In genomic region chr7:23335621-23336020, GRCh38 we compare ENCODE assay signal across 20 cellular contexts. TPM values are rescaled to one million over a fixed set of nuclear protein-coding genes. Genes with fewer than 3 reads are reported as not detected.
A peak's percentile ranks its signal among the peaks of the same experiment; 100 is the strongest.
DNase-seq lines count a peak whose midpoint lies in the region; ATAC-seq and TF ChIP-seq lines count a peak whose summit lies in the region.
"Had no signal": no experiment of that assay in that cellular context is flagged by ENCODE, and none has a peak within 500 bp of the region (broad histone marks: within the 10 kb centered on the region; RNA-seq: fewer than 3 reads in every experiment).

No MANE protein-coding gene starts in this region.

- H3K36me3 ChIP-seq in A673 (ENCODE audit: insufficient read depth, low read length, poor library complexity, severe bottlenecking), result peaks cover 53% of the 10 kb centered on the region
- peaks cover 37 to 61% of the 10 kb centered on the region in 2 experiments for H3K36me3 ChIP-seq in HCT116 (ENCODE audit: control insufficient read depth in 1 of 2, insufficient read depth in 2 of 2, low read length in 2 of 2)
- peaks cover 93% of the 10 kb centered on the region for H3K36me3 ChIP-seq in SJSA1
- H3K36me3 ChIP-seq in hepatocyte (replicated peaks; ENCODE audit: insufficient read depth, low read depth), result no peaks in the 10 kb centered on the region
- no peaks in the 10 kb centered on the region for H3K36me3 ChIP-seq in transverse colon
- H3K36me3 ChIP-seq in mesendoderm (ENCODE audit: control insufficient read depth, insufficient read depth, low read length), result peaks cover 5% of the 10 kb centered on the region
- H3K36me3 ChIP-seq: esophagus muscularis mucosa, pancreas had no signal

- H3K79me1 ChIP-seq in mesendoderm (ENCODE audit: low read length), result no peaks in the 10 kb centered on the region

- H3K9me2 ChIP-seq in HCT116 (ENCODE audit: insufficient read depth) (no peaks in the 10 kb centered on the region), hepatocyte (replicated peaks; ENCODE audit: insufficient read depth) (no peaks in the 10 kb centered on the region)

- BruUV-seq in A673 (replicated peaks; lab: Mats Ljungman, UMichigan) (no TSS peak), HCT116 (replicated peaks; lab: Mats Ljungman, UMichigan) (no TSS peak)

- POLR2A ChIA-PET in A673 (lab: Charles Lee; ENCODE audit: low non-redundant PET), result no interaction called here
- POLR2A ChIA-PET in HCT116 (lab: Charles Lee), result interaction anchor here (1.0 kb wide), 1 partner anchor 11 kb away, joined by 3 read pairs; no protein-coding TSS in a partner anchor

- H3K9me3 Mint-ChIP-seq in stimulated activated memory B cell treated with anti-CD40 and anti-IgM and Interleukin-4, amounts not matched to agents 10 μg/mL and 1 μg/mL and 100 μg/mL, for 72 hours, result no peaks in the 10 kb centered on the region
- H3K9me3 Mint-ChIP-seq: activated T-helper 2 cell treated with anti-CD3 and anti-CD28 coated beads, Interferon-gamma antibody, Interleukin-2, Interleukin-4, amounts not matched to agents 10 μg/mL and 5 μg/mL and 100 μg/mL, durations not matched to agents 14 hours and 24 hours and 36 hours; stimulated activated effector memory CD8-positive, alpha-beta T cell treated with anti-CD3 and anti-CD28 coated beads, Interleukin-12 subunit alpha, Interleukin-12 subunit beta, amount 100 ng/mL, for 72 hours; WTC11 had no signal

- H3K4me2 ChIP-seq in HCT116 (ENCODE audit: low read length) (peak overlapping the region; percentile 32), hepatocyte (peak overlapping the region; percentile 52), mesendoderm (ENCODE audit: low read length) (no peak overlapping the region)
- H3K4me2 ChIP-seq: KMS-11 had no signal

- TF ChIP-seq CTCF in A673 (conservative IDR thresholded peaks at IDR 0.05; ENCODE audit: low read depth, low read length), result no peak
- TF ChIP-seq CTCF in HCT116 (IDR thresholded peaks at IDR 0.05 in 2 of 3, conservative IDR thresholded peaks at IDR 0.05 in 1 of 3; ENCODE audit: borderline replicate concordance in 1 of 3, insufficient read depth in 1 of 3, low read depth in 2 of 3, low read length in 2 of 3), result no peak
- no peak for TF ChIP-seq CTCF in hepatocyte (IDR thresholded peaks at IDR 0.05; ENCODE audit: poor library complexity)
- no peak for TF ChIP-seq CTCF in transverse colon (IDR thresholded peaks at IDR 0.05)
- TF ChIP-seq CTCF in coronary artery (IDR thresholded peaks at IDR 0.05), result no peak

- no peak overlapping the region for H2BK15ac ChIP-seq in mesendoderm (replicated peaks; ENCODE audit: low read depth)

- no peak for TF ChIP-seq RAD21 in HCT116 (IDR thresholded peaks at IDR 0.05; ENCODE audit: low read depth)

- TF ChIP-seq POLR2A in HCT116 (IDR thresholded peaks at IDR 0.05; ENCODE audit: borderline replicate concordance, extremely low read depth, insufficient read depth, insufficient read length), result no peak
- no peak for TF ChIP-seq POLR2A in transverse colon (IDR thresholded peaks at IDR 0.05)

- no peak for TF ChIP-seq EP300 in transverse colon (IDR thresholded peaks at IDR 0.05; ENCODE audit: low read depth)

- in situ Hi-C loops in transverse colon (cut with MboI; ENCODE audit: low pct_ligation_motif_present in 1 of 4, low pct_unique_long_range_greater_than_20kb in 1 of 4, low sequenced_read_pairs in 3 of 4), result no loop called here

- ATAC-seq in HCT116, result no peak
- ATAC-seq in stimulated activated memory B cell treated with anti-CD40 and anti-IgM and Interleukin-4, amounts not matched to agents 10 μg/mL and 1 μg/mL and 100 μg/mL, for 72 hours, result no peak
- ATAC-seq: stimulated activated effector memory CD8-positive, alpha-beta T cell treated with anti-CD3 and anti-CD28 coated beads, Interleukin-12 subunit alpha, Interleukin-12 subunit beta, amount 100 ng/mL, for 72 hours; WTC11 had no signal

- H3K4me3 ChIP-seq in A673 (ENCODE audit: low read depth, low read length, poor library complexity, severe bottlenecking), result no peak overlapping the region
- no peak overlapping the region for H3K4me3 ChIP-seq in HCT116 (replicated peaks in 1 of 2; ENCODE audit: low read depth in 1 of 2, low read length in 2 of 2)
- H3K4me3 ChIP-seq in SJSA1, result no peak overlapping the region
- no peak overlapping the region for H3K4me3 ChIP-seq in hepatocyte
- no peak overlapping the region for H3K4me3 ChIP-seq in transverse colon
- no peak overlapping the region for H3K4me3 ChIP-seq in coronary artery
- H3K4me3 ChIP-seq in mesendoderm (ENCODE audit: low read length), result no peak overlapping the region
- H3K4me3 ChIP-seq: esophagus muscularis mucosa, pancreas had no signal

- H3K9ac ChIP-seq in HCT116 (ENCODE audit: low read length), result no peak overlapping the region
- no peak overlapping the region for H3K9ac ChIP-seq in mesendoderm (ENCODE audit: low read length)
- H3K9ac ChIP-seq: KMS-11 had no signal

- no peak overlapping the region for H2AK5ac ChIP-seq in mesendoderm (ENCODE audit: low read length)

- H4K5ac ChIP-seq in mesendoderm (ENCODE audit: low read length), result no peak overlapping the region

- no peak overlapping the region for H2BK5ac ChIP-seq in mesendoderm (ENCODE audit: low read length)

- no peaks in the 10 kb centered on the region for H3K27me3 Mint-ChIP-seq in stimulated activated memory B cell treated with anti-CD40 and anti-IgM and Interleukin-4, amounts not matched to agents 10 μg/mL and 1 μg/mL and 100 μg/mL, for 72 hours

- peak overlapping the region; percentile 49 for H3K27ac ChIP-seq in A673 (ENCODE audit: low read depth, low read length, poor library complexity, severe bottlenecking)
- peak overlapping the region; percentile 43 for H3K27ac ChIP-seq in HCT116 (ENCODE audit: low read depth, low read length)
- H3K27ac ChIP-seq in SJSA1, result 0 out of 2 replicates have a peak overlapping the region, but pooled peaks have one; percentile 63
- H3K27ac ChIP-seq in hepatocyte, result peak overlapping the region; percentile 67
- no peak overlapping the region for H3K27ac ChIP-seq in transverse colon
- H3K27ac ChIP-seq in coronary artery, result peak overlapping the region in 1 of 2 donors; percentile 5
- no peak overlapping the region for H3K27ac ChIP-seq in mesendoderm (ENCODE audit: low read depth, low read length)
- H3K27ac ChIP-seq: esophagus muscularis mucosa, HL-60, KMS-11, pancreas had no signal

- H3K9me3 ChIP-seq in A673 (ENCODE audit: low read depth, low read length, poor library complexity, severe bottlenecking) (peaks cover 10% of the 10 kb centered on the region), HCT116 (ENCODE audit: control insufficient read depth in 1 of 2, insufficient read depth in 1 of 2, low read depth in 1 of 2, low read length in 2 of 2) (peaks cover 0 to 8% of the 10 kb centered on the region in 2 experiments; a peak in 1 of 4 replicates), SJSA1 (replicated peaks) (peaks cover 3% of the 10 kb centered on the region; the same call in 1 of the 2 replicates), hepatocyte (ENCODE audit: low read depth) (no peaks in the 10 kb centered on the region), transverse colon (no peaks in the 10 kb centered on the region)
- H3K9me3 ChIP-seq: esophagus muscularis mucosa, pancreas had no signal

- H3K79me2 ChIP-seq in HCT116 (ENCODE audit: insufficient read depth, low read length), result peaks cover 11% of the 10 kb centered on the region; the same call in 1 of the 2 replicates
- peaks cover 5% of the 10 kb centered on the region for H3K79me2 ChIP-seq in hepatocyte
- H3K79me2 ChIP-seq in mesendoderm (ENCODE audit: control insufficient read depth, insufficient read depth, low read length), result no peaks in the 10 kb centered on the region

- H3K56ac ChIP-seq in mesendoderm (ENCODE audit: low read length), result no peak overlapping the region

- no peak overlapping the region for H3K4me3 Mint-ChIP-seq in stimulated activated memory B cell treated with anti-CD40 and anti-IgM and Interleukin-4, amounts not matched to agents 10 μg/mL and 1 μg/mL and 100 μg/mL, for 72 hours
- H3K4me3 Mint-ChIP-seq: stimulated activated effector memory CD8-positive, alpha-beta T cell treated with anti-CD3 and anti-CD28 coated beads, Interleukin-12 subunit alpha, Interleukin-12 subunit beta, amount 100 ng/mL, for 72 hours; WTC11 had no signal

- H3K18ac ChIP-seq in mesendoderm (ENCODE audit: low read length), result no peak overlapping the region

- CTCF ChIA-PET in A673 (lab: Charles Lee), result no interaction called here
- CTCF ChIA-PET in HCT116 (lab: Charles Lee), result no interaction called here

- RAD21 ChIA-PET in HCT116 (lab: Charles Lee; ENCODE audit: low non-redundant PET in 1 of 2, low total read pairs in 2 of 2, uncharacterized antibody in 2 of 2, unreplicated experiment in 2 of 2), result no interaction called here

- intact Hi-C loops in A673 (cut with micrococcal nuclease; ENCODE audit: unreplicated experiment) (no loop called here), HCT116 (cut with micrococcal nuclease) (no loop called here), transverse colon (cut with DNase I; ENCODE audit: low total_unique reads) (no loop called here)

- H2AFZ ChIP-seq in HCT116 (ENCODE audit: low read depth, low read length, poor library complexity, severe bottlenecking), result no peak overlapping the region
- no peak overlapping the region for H2AFZ ChIP-seq in hepatocyte

- H3K4me1 ChIP-seq in A673 (ENCODE audit: insufficient read depth, low read length, poor library complexity, severe bottlenecking) (peaks cover 46% of the 10 kb centered on the region), HCT116 (ENCODE audit: control insufficient read depth in 1 of 2, insufficient read depth in 2 of 2, low read length in 2 of 2) (peaks cover 50 to 57% of the 10 kb centered on the region in 2 experiments), SJSA1 (replicated peaks) (peaks cover 60% of the 10 kb centered on the region), hepatocyte (ENCODE audit: insufficient read depth) (peaks cover 43% of the 10 kb centered on the region), transverse colon (peaks cover 0 to 25% (median 2%) of the 10 kb centered on the region in 4 donors), mesendoderm (ENCODE audit: control insufficient read depth, low read depth, low read length) (no peaks in the 10 kb centered on the region)

- H4K20me1 ChIP-seq in HCT116 (ENCODE audit: insufficient read depth) (peaks cover 7% of the 10 kb centered on the region; the same call in 1 of the 2 replicates), hepatocyte (ENCODE audit: insufficient read depth, poor library complexity, severe bottlenecking) (no peaks in the 10 kb centered on the region)

- H3K27ac Mint-ChIP-seq in stimulated activated memory B cell treated with anti-CD40 and anti-IgM and Interleukin-4, amounts not matched to agents 10 μg/mL and 1 μg/mL and 100 μg/mL, for 72 hours, result no peak overlapping the region
- H3K27ac Mint-ChIP-seq: activated T-helper 2 cell treated with anti-CD3 and anti-CD28 coated beads, Interferon-gamma antibody, Interleukin-2, Interleukin-4, amounts not matched to agents 10 μg/mL and 5 μg/mL and 100 μg/mL, durations not matched to agents 14 hours and 24 hours and 36 hours; stimulated activated effector memory CD8-positive, alpha-beta T cell treated with anti-CD3 and anti-CD28 coated beads, Interleukin-12 subunit alpha, Interleukin-12 subunit beta, amount 100 ng/mL, for 72 hours; WTC11 had no signal

- H3K36me3 Mint-ChIP-seq in stimulated activated memory B cell treated with anti-CD40 and anti-IgM and Interleukin-4, amounts not matched to agents 10 μg/mL and 1 μg/mL and 100 μg/mL, for 72 hours, result peaks cover 6% of the 10 kb centered on the region
- H3K36me3 Mint-ChIP-seq: stimulated activated effector memory CD8-positive, alpha-beta T cell treated with anti-CD3 and anti-CD28 coated beads, Interleukin-12 subunit alpha, Interleukin-12 subunit beta, amount 100 ng/mL, for 72 hours had no signal

- no peak overlapping the region for H4K8ac ChIP-seq in mesendoderm (ENCODE audit: low read depth, low read length)

- no peaks in the 10 kb centered on the region for H3K4me1 Mint-ChIP-seq in stimulated activated memory B cell treated with anti-CD40 and anti-IgM and Interleukin-4, amounts not matched to agents 10 μg/mL and 1 μg/mL and 100 μg/mL, for 72 hours
- H3K4me1 Mint-ChIP-seq: stimulated activated effector memory CD8-positive, alpha-beta T cell treated with anti-CD3 and anti-CD28 coated beads, Interleukin-12 subunit alpha, Interleukin-12 subunit beta, amount 100 ng/mL, for 72 hours; WTC11 had no signal

- no peaks in the 10 kb centered on the region for H3K27me3 ChIP-seq in A673 (replicated peaks; ENCODE audit: insufficient read depth, low read depth, low read length, poor library complexity)
- H3K27me3 ChIP-seq in HCT116 (ENCODE audit: insufficient read depth, low read length), result no peaks in the 10 kb centered on the region
- no peaks in the 10 kb centered on the region for H3K27me3 ChIP-seq in SJSA1 (replicated peaks)
- H3K27me3 ChIP-seq in hepatocyte, result no peaks in the 10 kb centered on the region
- peaks cover 43% of the 10 kb centered on the region for H3K27me3 ChIP-seq in transverse colon
- no peaks in the 10 kb centered on the region for H3K27me3 ChIP-seq in mesendoderm (ENCODE audit: insufficient read depth, low read length, poor library complexity)
- H3K27me3 ChIP-seq: esophagus muscularis mucosa had no signal

- 90% methylated on average over 6 of the region's 6 CpGs for WGBS in hepatocyte (ENCODE audit: low lambda C conversion rate, missing lambda C conversion rate)
- WGBS in transverse colon (ENCODE audit: low coverage in 1 of 2), 2 donors, result 28 to 60% methylated on average over 3 to 6 of the region's 6 CpGs
- WGBS in mesendoderm (ENCODE audit: extremely low coverage, insufficient coverage, low lambda C conversion rate), result no CpG with 5 or more reads among the region's 6 CpGs

- no peak overlapping the region for H2BK120ac ChIP-seq in mesendoderm (ENCODE audit: low read depth, low read length)

- no peak overlapping the region for H3K23ac ChIP-seq in mesendoderm (ENCODE audit: low read length)

- H3K4ac ChIP-seq in mesendoderm (ENCODE audit: low read depth, low read length), result no peak overlapping the region

- DNase-seq in A673 (ENCODE audit: low spot score) (peak; percentile 88), HCT116 (ENCODE audit: low read depth, low spot score) (no peak), SJSA1 (ENCODE audit: low read depth in 1 of 2, low spot score in 2 of 2) (no peak), hepatocyte (ENCODE audit: low spot score) (no peak), transverse colon (no peak), coronary artery (ENCODE audit: low spot score) (no peak), mesendoderm (no peak)
- DNase-seq: aorta, COR-L47, NCI-H1694, NCI-H510A, pancreas, small intestine had no signal

RNA-seq across cellular contexts. Expression of gene MALSU1, which starts 36.5 kb away (rescaled TPM):
- 92.1 and 92.6 TPM in 2 replicates for total RNA-seq in A673 (2021)
- 105 TPM for total RNA-seq in HCT116 (2021; ENCODE audit: unreplicated experiment)
- 64.0 and 76.1 TPM in 2 replicates for polyA plus RNA-seq in HCT116 (2012)
- total RNA-seq in SJSA1 (2014; rRNA removed; shearing (Covaris generic)), result 94.0 and 139 TPM in 2 replicates
- 43.7 and 61.8 TPM in 2 replicates for total RNA-seq in hepatocyte
- polyA plus RNA-seq in hepatocyte, result 77.2 and 92.6 TPM in 2 replicates
- 100 to 1,000 TPM in 1 of 4 donors, 10 to 100 TPM in 2, not detected in 1; 26.2 to 165 (median 50.1) TPM for total RNA-seq in transverse colon
- 95.1 TPM for polyA plus RNA-seq in mesendoderm (2013, experiment 1 of 2)
- polyA plus RNA-seq in mesendoderm (2013, experiment 2 of 2), result 93.0 TPM

Comparison
In these comparisons a context has a peak if more than half of its experiments do, and no peak if none do; other contexts are left out.
1. H3K27ac ChIP-seq: peak in A673 (single experiment), HCT116 (single experiment), SJSA1 (single experiment) and hepatocyte (single experiment); none in transverse colon (0 of 4) and mesendoderm (single experiment).